Comparison of ENCODE assay signal across 8 cellular contexts in genomic region chrX:48021026-48021900, GRCh38.
DNase-seq lines count a peak whose midpoint lies in the region; ATAC-seq and TF ChIP-seq lines count a peak whose summit lies in the region.

No MANE protein-coding gene starts in this region.

- no peak for TF ChIP-seq CTCF in epithelial cell of esophagus (IDR thresholded peaks at IDR 0.05; ENCODE audit: insufficient read depth, low read depth, low read length, missing control alignments)

- DNase-seq in HUDEP-2 (lab: John Stamatoyannopoulos, UW; ENCODE audit: unreplicated experiment in 76 of 76) (peak in 54 of 76 experiments; percentile 0 to 83 (median 58)), NOMO-1 treated with DMSO at 0.1 percent for 48 hours (lab: John Stamatoyannopoulos, UW; ENCODE audit: unreplicated experiment) (peak; percentile 52), activated T-cell treated with anti-CD3 and anti-CD28 coated beads for 4 hours (peak; percentile 62), epithelial cell of esophagus (ENCODE audit: low read depth) (peak; percentile 77), midbrain (lab: John Stamatoyannopoulos, UW) (peak; percentile 83)
- peak; percentile 57 for DNase-seq in stimulated activated CD8-positive, alpha-beta memory T cell treated with anti-CD3 and anti-CD28 coated beads, Interleukin-15, amount 100 ng/mL, for 1 hour (ENCODE audit: low read depth)

- peak; percentile 72 for ATAC-seq in GM18498 (IDR thresholded peaks at IDR 0.05; ENCODE audit: unreplicated experiment)
- no peak for ATAC-seq in HG03457 (IDR thresholded peaks at IDR 0.05; ENCODE audit: unreplicated experiment)

- H3K4me3 ChIP-seq in epithelial cell of esophagus (ENCODE audit: low read length) = peak overlapping the region; percentile 68
